17 cellular contexts compared by ENCODE assay signal in the genomic region with DNA sequence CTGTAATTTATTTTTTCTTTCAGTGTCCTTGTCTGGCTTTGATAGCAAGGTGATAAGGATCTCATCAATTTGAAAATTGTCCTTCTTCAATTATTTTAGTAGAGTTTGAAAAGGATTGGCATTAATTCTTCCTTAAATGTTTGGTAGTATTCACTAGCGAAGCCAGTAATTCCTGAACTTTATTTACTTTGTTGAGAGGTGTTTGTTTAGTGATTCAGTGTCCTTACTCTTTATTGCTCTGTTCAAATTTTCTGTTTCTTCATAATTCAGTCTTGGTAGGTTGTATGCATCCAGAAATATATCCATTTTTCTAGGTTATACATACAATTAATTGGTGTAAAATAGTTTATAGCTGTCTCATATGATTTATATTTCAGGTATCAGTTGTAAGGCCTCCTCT.
DNase-seq lines count a peak whose midpoint lies in the region; ATAC-seq and TF ChIP-seq lines count a peak whose summit lies in the region.
"Had no signal": no experiment of that assay in that cellular context is flagged by ENCODE, and none has a peak within 500 bp of the region (broad histone marks: within the 10 kb centered on the region; RNA-seq: fewer than 3 reads in every experiment).

No MANE protein-coding gene starts in this region.

- no peaks in the 10 kb centered on the region for H3K4me1 ChIP-seq in OCI-LY1 (ENCODE audit: insufficient read depth, low read length, severe bottlenecking)
- H3K4me1 ChIP-seq in left lung = no peaks in the 10 kb centered on the region
- no peaks in the 10 kb centered on the region for H3K4me1 ChIP-seq in Peyer's patch
- H3K4me1 ChIP-seq: BLaER1 treated with 17β-estradiol and CSF1 and Interleukin-3, amounts not matched to agents 10 nM and 100 nM had no signal

- no peaks in the 10 kb centered on the region; the same call in 1 of the 2 replicates for H3K36me3 ChIP-seq in OCI-LY1 (ENCODE audit: insufficient read depth, low read length)
- no peaks in the 10 kb centered on the region for H3K36me3 ChIP-seq in left lung
- H3K36me3 ChIP-seq in Peyer's patch = no peaks in the 10 kb centered on the region
- H3K36me3 ChIP-seq: BLaER1 treated with 17β-estradiol and CSF1 and Interleukin-3, amounts not matched to agents 10 nM and 100 nM had no signal

- no peaks in the 10 kb centered on the region for H4K20me1 ChIP-seq in OCI-LY1 (ENCODE audit: insufficient read depth, low read length)
- H4K20me1 ChIP-seq: BLaER1 treated with 17β-estradiol and CSF1 and Interleukin-3, amounts not matched to agents 10 nM and 100 nM had no signal

- TF ChIP-seq CTCF in OCI-LY1 (IDR thresholded peaks at IDR 0.05; ENCODE audit: low read length) = no peak
- TF ChIP-seq CTCF in left lung (IDR thresholded peaks at IDR 0.05) = no peak
- TF ChIP-seq CTCF in Peyer's patch (IDR thresholded peaks at IDR 0.05) = no peak

- DNase-seq in NCI-H345 (lab: John Stamatoyannopoulos, UW) = peak; percentile 2
- no peak for DNase-seq in NCI-H345 treated with DMSO at 0.1 percent for 48 hours (lab: John Stamatoyannopoulos, UW; ENCODE audit: unreplicated experiment)
- DNase-seq in DMS53 (lab: John Stamatoyannopoulos, UW) = peak; percentile 83
- no peak for DNase-seq in left lung
- no peak for DNase-seq in Ammon's horn (ENCODE audit: low spot score)
- DNase-seq in Peyer's patch = no peak
- no peak for DNase-seq in cerebellar nuclear complex (lab: John Stamatoyannopoulos, UW)
- DNase-seq: CD4-positive, alpha-beta T cell; Karpas-422; NCI-H1092 treated with DMSO at 0.1 percent for 48 hours; NCI-H2029; NCI-H524; NCI-H82; NK-92 treated with Interleukin-12 subunit alpha and Interleukin-12 subunit beta, amount 100 ng/mL, for 24 hours had no signal

- no peak overlapping the region for H3K9ac ChIP-seq in OCI-LY1 (ENCODE audit: low read length)
- H3K9ac ChIP-seq: BLaER1 treated with 17β-estradiol and CSF1 and Interleukin-3, amounts not matched to agents 10 nM and 100 nM had no signal

- no peak overlapping the region for H3K4me2 ChIP-seq in OCI-LY1 (ENCODE audit: low read length)
- H3K4me2 ChIP-seq: BLaER1 treated with 17β-estradiol and CSF1 and Interleukin-3, amounts not matched to agents 10 nM and 100 nM had no signal

- no peak for TF ChIP-seq POLR2A in Peyer's patch (IDR thresholded peaks at IDR 0.05)

- no peaks in the 10 kb centered on the region for H3K9me2 ChIP-seq in OCI-LY1 (ENCODE audit: low read depth, low read length)

- peak; percentile 78 for ATAC-seq in left lung
- ATAC-seq: HCT116 had no signal

- H2AFZ ChIP-seq in OCI-LY1 (ENCODE audit: low read length) = peak overlapping the region; percentile 65; the same call in 1 of the 2 replicates

- intact Hi-C loops in left lung (cut with DNase I) = no loop called here

- H3F3A ChIP-seq in OCI-LY1 (ENCODE audit: insufficient read depth, low read length) = no peaks in the 10 kb centered on the region

- no peaks in the 10 kb centered on the region for H3K27me3 ChIP-seq in OCI-LY1 (ENCODE audit: insufficient read depth, low read length)
- H3K27me3 ChIP-seq in left lung = no peaks in the 10 kb centered on the region
- no peaks in the 10 kb centered on the region for H3K27me3 ChIP-seq in Peyer's patch
- H3K27me3 ChIP-seq: BLaER1 treated with 17β-estradiol and CSF1 and Interleukin-3, amounts not matched to agents 10 nM and 100 nM had no signal

- H3K27ac ChIP-seq in OCI-LY1 (ENCODE audit: low read depth, low read length, poor library complexity, severe bottlenecking) (no peak overlapping the region), left lung (no peak overlapping the region), Peyer's patch (no peak overlapping the region)
- H3K27ac ChIP-seq: BLaER1 treated with 17β-estradiol and CSF1 and Interleukin-3, amounts not matched to agents 10 nM and 100 nM had no signal

- H3K4me3 ChIP-seq in OCI-LY1 (ENCODE audit: low read depth, low read length, poor library complexity, severe bottlenecking) = no peak overlapping the region
- no peak overlapping the region for H3K4me3 ChIP-seq in left lung
- H3K4me3 ChIP-seq in Peyer's patch = no peak overlapping the region
- H3K4me3 ChIP-seq: BLaER1 treated with 17β-estradiol and CSF1 and Interleukin-3, amounts not matched to agents 10 nM and 100 nM had no signal

- peaks cover 4% of the 10 kb centered on the region; the same call in 1 of the 2 replicates for H3K9me3 ChIP-seq in OCI-LY1 (ENCODE audit: low read length)
- H3K9me3 ChIP-seq in left lung = peaks cover 0 to 27% of the 10 kb centered on the region in 2 donors
- H3K9me3 ChIP-seq in Peyer's patch = no peaks in the 10 kb centered on the region

- no peaks in the 10 kb centered on the region for H3K79me2 ChIP-seq in OCI-LY1 (ENCODE audit: insufficient read depth, low read length)

Comparison
In these comparisons a context has a peak if more than half of its experiments do, and no peak if none do; other contexts are left out.
1. DNase-seq: peak in NCI-H345 (single experiment) and DMS53 (single experiment); none in NCI-H345 treated with DMSO at 0.1 percent for 48 hours (single experiment), left lung (0 of 2), Ammon's horn (single experiment), Peyer's patch (0 of 3) and cerebellar nuclear complex (0 of 2).